Comparison of ENCODE assay signal across 28 cellular contexts in the genomic region with DNA sequence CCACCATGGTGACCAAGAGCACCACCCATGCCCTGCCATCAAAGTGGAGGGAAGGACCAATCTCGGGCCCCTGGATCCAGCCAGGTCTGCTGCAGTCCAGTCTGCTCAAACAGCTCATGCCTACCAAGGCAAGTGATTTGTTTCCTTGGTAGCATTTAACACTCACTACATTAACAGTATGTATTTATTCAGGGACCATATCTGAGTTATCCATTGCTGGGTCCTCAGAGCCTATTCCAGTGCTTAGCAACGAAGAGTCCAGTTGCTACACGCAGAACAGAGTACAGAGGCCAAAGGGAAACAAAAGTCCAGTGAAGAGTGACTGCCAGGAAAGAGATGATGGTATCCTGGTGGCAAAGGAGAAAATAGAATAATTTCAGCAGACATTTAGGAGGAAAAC.
"Had no signal": no experiment of that assay in that cellular context is flagged by ENCODE, and none has a peak within 500 bp of the region (broad histone marks: within the 10 kb centered on the region; RNA-seq: fewer than 3 reads in every experiment).

No MANE protein-coding gene starts in this region.

- H3K36me3 Mint-ChIP-seq: naive thymus-derived CD8-positive, alpha-beta T cell; stimulated activated naive B cell treated with anti-CD40 and anti-IgM and Interleukin-4, amounts not matched to agents 10 μg/mL and 1 μg/mL and 100 μg/mL, for 72 hours had no signal

- H3K4me3 Mint-ChIP-seq: naive thymus-derived CD8-positive, alpha-beta T cell; nephron; neural crest cell; stimulated activated naive B cell treated with anti-CD40 and anti-IgM and Interleukin-4, amounts not matched to agents 10 μg/mL and 1 μg/mL and 100 μg/mL, for 72 hours had no signal

- H3K27ac ChIP-seq: heart right ventricle, hepatocyte, lower lobe of right lung, parathyroid adenoma, right atrium auricular region, right lobe of liver, stomach, testis, thyroid gland, transverse colon, vagina had no signal

- H3K4me3 ChIP-seq: heart right ventricle, hepatocyte, lower lobe of right lung, right atrium auricular region, right lobe of liver, stomach, testis, thyroid gland, transverse colon, vagina had no signal

- H3K27me3 ChIP-seq: heart right ventricle, hepatocyte, right atrium auricular region, right lobe of liver, stomach, testis, thyroid gland, transverse colon, vagina had no signal

- H3K9me3 ChIP-seq: lower lobe of right lung, right atrium auricular region, right lobe of liver, stomach, testis, thyroid gland, transverse colon, vagina had no signal

- DNase-seq: heart right ventricle; kidney glomerular epithelial cell; left cardiac atrium; left ventricle myocardium superior; lower lobe of right lung; mammary epithelial cell; mesenchymal stem cell; naive thymus-derived CD8-positive, alpha-beta T cell; nucleus accumbens; right lobe of liver; stimulated activated CD4-positive, alpha-beta T cell treated with anti-CD3 and anti-CD28 coated beads, Interleukin-12 subunit alpha, Interleukin-12 subunit beta, amount 100 ng/mL, for 4 hours; stimulated activated CD4-positive, alpha-beta T cell treated with anti-CD3 and anti-CD28 coated beads, Interleukin-15, amount 100 ng/mL, for 24 hours; stimulated activated CD4-positive, alpha-beta T cell treated with anti-CD3 and anti-CD28 coated beads, Interleukin-2, amount 100 ng/mL, for 24 hours; stimulated activated CD4-positive, alpha-beta T cell treated with anti-CD3 and anti-CD28 coated beads, Interleukin-4, amount 100 ng/mL, for 1 hour; stimulated activated naive B cell treated with anti-CD40 and anti-IgM and Interleukin-4, amounts not matched to agents 10 μg/mL and 1 μg/mL and 100 μg/mL, for 72 hours; stimulated activated naive CD8-positive, alpha-beta T cell treated with anti-CD3 and anti-CD28 coated beads, Interleukin-15, Interleukin-2, amounts not matched to agents 100 U/mL and 50 U/mL, for 24 hours; stomach; testis; thyroid gland; transverse colon had no signal

- H3K4me1 Mint-ChIP-seq: naive thymus-derived CD8-positive, alpha-beta T cell; nephron; stimulated activated naive B cell treated with anti-CD40 and anti-IgM and Interleukin-4, amounts not matched to agents 10 μg/mL and 1 μg/mL and 100 μg/mL, for 72 hours had no signal

- H3K4me2 ChIP-seq: hepatocyte had no signal

- H3K9ac ChIP-seq: parathyroid adenoma had no signal

- H3K27me3 Mint-ChIP-seq: naive thymus-derived CD8-positive, alpha-beta T cell; stimulated activated naive B cell treated with anti-CD40 and anti-IgM and Interleukin-4, amounts not matched to agents 10 μg/mL and 1 μg/mL and 100 μg/mL, for 72 hours had no signal

- H3K79me2 ChIP-seq: hepatocyte, parathyroid adenoma had no signal

- H3K4me1 ChIP-seq: heart right ventricle, lower lobe of right lung, right atrium auricular region, right lobe of liver, stomach, testis, thyroid gland, transverse colon, vagina had no signal

- H3K9me3 Mint-ChIP-seq: nephron had no signal

- FAIRE-seq: keratinocyte had no signal

- H2AFZ ChIP-seq: hepatocyte, parathyroid adenoma had no signal

- ATAC-seq: heart right ventricle; left cardiac atrium; left lobe of liver; left ventricle myocardium superior; lower lobe of right lung; naive thymus-derived CD8-positive, alpha-beta T cell; right lobe of liver; stimulated activated naive B cell treated with anti-CD40 and anti-IgM and Interleukin-4, amounts not matched to agents 10 μg/mL and 1 μg/mL and 100 μg/mL, for 72 hours; stimulated activated naive CD8-positive, alpha-beta T cell treated with anti-CD3 and anti-CD28 coated beads, Interleukin-15, Interleukin-2, amounts not matched to agents 100 U/mL and 50 U/mL, for 24 hours had no signal

- H3K36me3 ChIP-seq: heart right ventricle, lower lobe of right lung, right atrium auricular region, right lobe of liver, stomach, thyroid gland, transverse colon, vagina had no signal

- H3K27ac Mint-ChIP-seq: naive thymus-derived CD8-positive, alpha-beta T cell; stimulated activated naive B cell treated with anti-CD40 and anti-IgM and Interleukin-4, amounts not matched to agents 10 μg/mL and 1 μg/mL and 100 μg/mL, for 72 hours had no signal
